ENCODE assay signal across 16 cellular contexts in genomic region chr4:125123710-125124109, GRCh38.
"Had no signal": no experiment of that assay in that cellular context is flagged by ENCODE, and none has a peak within 500 bp of the region (broad histone marks: within the 10 kb centered on the region; RNA-seq: fewer than 3 reads in every experiment).

No MANE protein-coding gene starts in this region.

- ATAC-seq: activated T-cell treated with anti-CD3 and anti-CD28 coated beads, Interleukin-2, amount 50 U/mL, for 72 hours; foreskin keratinocyte; psoas muscle; sciatic nerve had no signal

- H3K4me1 Mint-ChIP-seq: activated CD4-positive, alpha-beta T cell treated with anti-CD3 and anti-CD28 coated beads, Interleukin-2, amount 10 ng/mL, durations not matched to agents 7 days and 5 days had no signal

- H3K27me3 ChIP-seq: foreskin keratinocyte, spleen had no signal

- H3K4me3 ChIP-seq: psoas muscle, spleen had no signal

- H3K4me3 Mint-ChIP-seq: activated CD4-positive, alpha-beta T cell treated with anti-CD3 and anti-CD28 coated beads, Interleukin-2, amount 10 ng/mL, durations not matched to agents 7 days and 5 days; activated naive CD8-positive, alpha-beta T cell; activated T-cell treated with anti-CD3 and anti-CD28 coated beads, Interleukin-2, amount 50 U/mL, for 72 hours; neural crest cell; stimulated activated naive CD8-positive, alpha-beta T cell treated with anti-CD3 and anti-CD28 coated beads, Interleukin-15, Interleukin-2, amounts not matched to agents 100 ng/mL and 50 ng/mL, for 24 hours; T-helper 2 cell treated with Interferon-gamma antibody and Interleukin-4, amounts not matched to agents 5 μg/mL and 100 μg/mL, for 36 hours; type B pancreatic cell had no signal

- H3K36me3 Mint-ChIP-seq: activated naive CD8-positive, alpha-beta T cell; type B pancreatic cell had no signal

- H3K9me3 Mint-ChIP-seq: activated CD4-positive, alpha-beta T cell treated with anti-CD3 and anti-CD28 coated beads, Interleukin-2, amount 10 ng/mL, durations not matched to agents 7 days and 5 days; neural crest cell; stimulated activated naive CD8-positive, alpha-beta T cell treated with anti-CD3 and anti-CD28 coated beads, Interleukin-15, Interleukin-2, amounts not matched to agents 100 ng/mL and 50 ng/mL, for 24 hours; T-helper 2 cell treated with Interferon-gamma antibody and Interleukin-4, amounts not matched to agents 5 μg/mL and 100 μg/mL, for 36 hours; type B pancreatic cell had no signal

- H3K27ac Mint-ChIP-seq: activated CD4-positive, alpha-beta T cell treated with anti-CD3 and anti-CD28 coated beads, Interleukin-2, amount 10 ng/mL, durations not matched to agents 7 days and 5 days; activated naive CD8-positive, alpha-beta T cell; activated T-cell treated with anti-CD3 and anti-CD28 coated beads, Interleukin-2, amount 50 U/mL, for 72 hours; stimulated activated naive CD8-positive, alpha-beta T cell treated with anti-CD3 and anti-CD28 coated beads, Interleukin-15, Interleukin-2, amounts not matched to agents 100 ng/mL and 50 ng/mL, for 24 hours; T-helper 2 cell treated with Interferon-gamma antibody and Interleukin-4, amounts not matched to agents 5 μg/mL and 100 μg/mL, for 36 hours; type B pancreatic cell had no signal

- DNase-seq: activated CD4-positive, alpha-beta T cell treated with anti-CD3 and anti-CD28 coated beads, Interleukin-2, amount 10 ng/mL, durations not matched to agents 7 days and 5 days; activated CD8-positive, alpha-beta memory T cell treated with anti-CD3 and anti-CD28 coated beads, Interleukin-2, amount 50 U/mL, for 48 hours; activated gamma-delta T cell treated with Interleukin-2 at 50 U/mL for 16 hours; activated T-cell treated with anti-CD3 and anti-CD28 coated beads, Interleukin-2, amount 50 U/mL, for 72 hours; amygdala; foreskin keratinocyte; kidney glomerular epithelial cell; psoas muscle; spleen had no signal

- H3K27ac ChIP-seq: epithelial cell of prostate, foreskin keratinocyte, psoas muscle, spleen had no signal

- H3K27me3 Mint-ChIP-seq: activated CD4-positive, alpha-beta T cell treated with anti-CD3 and anti-CD28 coated beads, Interleukin-2, amount 10 ng/mL, durations not matched to agents 7 days and 5 days; activated naive CD8-positive, alpha-beta T cell; stimulated activated naive CD8-positive, alpha-beta T cell treated with anti-CD3 and anti-CD28 coated beads, Interleukin-15, Interleukin-2, amounts not matched to agents 100 ng/mL and 50 ng/mL, for 24 hours; type B pancreatic cell had no signal

- H3K4me1 ChIP-seq: foreskin keratinocyte, psoas muscle had no signal

- H3K36me3 ChIP-seq: spleen had no signal

- H3K9me3 ChIP-seq: psoas muscle, spleen had no signal
